Comparison of ENCODE assay signal across 1 cellular context in genomic region chr15:40756938-40757337, GRCh38.
TF ChIP-seq lines count a peak whose summit lies in the region.

No MANE protein-coding gene starts in this region.

TF ChIP-seq in K562, 482 proteins besides CTCF, POLR2A, EP300 and RAD21 (continued from another document):
- TF ChIP-seq, protein P1, sequence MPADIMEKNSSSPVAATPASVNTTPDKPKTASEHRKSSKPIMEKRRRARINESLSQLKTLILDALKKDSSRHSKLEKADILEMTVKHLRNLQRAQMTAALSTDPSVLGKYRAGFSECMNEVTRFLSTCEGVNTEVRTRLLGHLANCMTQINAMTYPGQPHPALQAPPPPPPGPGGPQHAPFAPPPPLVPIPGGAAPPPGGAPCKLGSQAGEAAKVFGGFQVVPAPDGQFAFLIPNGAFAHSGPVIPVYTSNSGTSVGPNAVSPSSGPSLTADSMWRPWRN (IDR thresholded peaks at IDR 0.05; ENCODE audit: low read depth): 0 out of 2 replicates have a peak, but pooled peaks have one; percentile 16
- TF ChIP-seq ZNF586 (CRISPR knock-in tag; conservative IDR thresholded peaks at IDR 0.05) (no peak), MEIS2 (IDR thresholded peaks at IDR 0.05; ENCODE audit: partially characterized antibody) (peak; percentile 11)
